ENCODE assay signal across 26 cellular contexts in genomic region chr19:1540353-1540925, GRCh38. TPM values are rescaled to one million over a fixed set of nuclear protein-coding genes. Genes with fewer than 3 reads are reported as not detected.
DNase-seq lines count a peak whose midpoint lies in the region; ATAC-seq and TF ChIP-seq lines count a peak whose summit lies in the region.
"Had no signal": no experiment of that assay in that cellular context is flagged by ENCODE, and none has a peak within 500 bp of the region (broad histone marks: within the 10 kb centered on the region; RNA-seq: fewer than 3 reads in every experiment).

No MANE protein-coding gene starts in this region.

- WGBS in testis, 2 donors, result 32 to 43% methylated on average over 17 of the region's 17 CpGs
- WGBS in smooth muscle cell (ENCODE audit: low lambda C conversion rate), result 48% methylated on average over 17 of the region's 17 CpGs

- intact Hi-C loops in testis (cut with DNase I; ENCODE audit: low total_unique reads), result loop anchor here (10.0 kb wide), 2 partner anchors 134 to 224 kb away; no protein-coding TSS in a partner anchor

- H3K27ac ChIP-seq in testis (peak overlapping the region; percentile 24 to 53), smooth muscle cell (ENCODE audit: low read depth) (no peak overlapping the region)
- H3K27ac ChIP-seq: BLaER1 treated with 17β-estradiol and CSF1 and Interleukin-3, amounts not matched to agents 10 nM and 100 nM; neutrophil; psoas muscle; SJSA1 had no signal

- TF ChIP-seq CTCF in endothelial cell (IDR thresholded peaks at IDR 0.05; ENCODE audit: unreplicated experiment) (no peak), mesothelial cell of epicardium (IDR thresholded peaks at IDR 0.05; ENCODE audit: unreplicated experiment) (no peak), testis (IDR thresholded peaks at IDR 0.05) (no peak), smooth muscle cell (IDR thresholded peaks at IDR 0.05; ENCODE audit: borderline replicate concordance, insufficient read depth, poor library complexity, severe bottlenecking) (no peak)

- H3K4me3 Mint-ChIP-seq in endothelial cell (ENCODE audit: unreplicated experiment) (peak overlapping the region; percentile 60), mesothelial cell of epicardium (no peak overlapping the region)
- H3K4me3 Mint-ChIP-seq: activated CD8-positive, alpha-beta T cell treated with anti-CD3 and anti-CD28 coated beads for 36 hours; activated naive CD8-positive, alpha-beta T cell; T-cell had no signal

- H3F3A ChIP-seq in smooth muscle cell (ENCODE audit: low read depth), result no peaks in the 10 kb centered on the region

- H3K36me3 ChIP-seq in H7 (replicated peaks; ENCODE audit: control insufficient read depth, insufficient read depth, low read length) (no peaks in the 10 kb centered on the region), testis (ENCODE audit: low read depth, missing control alignments) (no peaks in the 10 kb centered on the region), smooth muscle cell (ENCODE audit: low read depth) (no peaks in the 10 kb centered on the region)
- H3K36me3 ChIP-seq: BLaER1 treated with 17β-estradiol and CSF1 and Interleukin-3, amounts not matched to agents 10 nM and 100 nM; heart left ventricle; MG63; neutrophil; SJSA1 had no signal

- no peaks in the 10 kb centered on the region for H3K36me3 Mint-ChIP-seq in endothelial cell (ENCODE audit: low read depth, unreplicated experiment)
- H3K36me3 Mint-ChIP-seq in mesothelial cell of epicardium, result no peaks in the 10 kb centered on the region
- H3K36me3 Mint-ChIP-seq: activated naive CD8-positive, alpha-beta T cell; T-cell had no signal

- peaks cover 2% of the 10 kb centered on the region; the same call in 1 of the 2 replicates for H3K27me3 ChIP-seq in H7 (ENCODE audit: control insufficient read depth, insufficient read depth, low read length)
- H3K27me3 ChIP-seq in testis, result no peaks in the 10 kb centered on the region
- H3K27me3 ChIP-seq in smooth muscle cell (ENCODE audit: low read depth), result peaks cover 2% of the 10 kb centered on the region
- H3K27me3 ChIP-seq: MG63 had no signal

- TF ChIP-seq POLR2A in testis (IDR thresholded peaks at IDR 0.05), result no peak

- H3K27ac Mint-ChIP-seq in endothelial cell (ENCODE audit: unreplicated experiment), result no peak overlapping the region
- H3K27ac Mint-ChIP-seq in mesothelial cell of epicardium, result peak overlapping the region; percentile 48
- H3K27ac Mint-ChIP-seq: activated CD8-positive, alpha-beta T cell treated with anti-CD3 and anti-CD28 coated beads for 36 hours; activated naive CD8-positive, alpha-beta T cell; activated T-helper 2 cell treated with anti-CD3 and anti-CD28 coated beads, Interferon-gamma antibody, Interleukin-2, Interleukin-4, amounts not matched to agents 10 μg/mL and 5 μg/mL and 100 μg/mL, durations not matched to agents 14 hours and 24 hours and 36 hours; T-cell had no signal

- H3K9ac ChIP-seq in smooth muscle cell (ENCODE audit: low read depth), result no peak overlapping the region
- H3K9ac ChIP-seq: BLaER1 treated with 17β-estradiol and CSF1 and Interleukin-3, amounts not matched to agents 10 nM and 100 nM had no signal

- no peak overlapping the region for H2AFZ ChIP-seq in smooth muscle cell (ENCODE audit: low read depth)

- no peaks in the 10 kb centered on the region for H3K79me2 ChIP-seq in smooth muscle cell (ENCODE audit: low read depth)

- H3K4me1 Mint-ChIP-seq in endothelial cell (ENCODE audit: unreplicated experiment) (no peaks in the 10 kb centered on the region), mesothelial cell of epicardium (peaks cover 6% of the 10 kb centered on the region)
- H3K4me1 Mint-ChIP-seq: T-cell had no signal

- peak; percentile 66 for DNase-seq in H7
- no peak for DNase-seq in endothelial cell (ENCODE audit: low spot score)
- no peak for DNase-seq in mesothelial cell of epicardium (ENCODE audit: low spot score in 2 of 2, unreplicated experiment in 2 of 2)
- peak; percentile 67 for DNase-seq in testis
- no peak for DNase-seq in smooth muscle cell (lab: John Stamatoyannopoulos, UW; ENCODE audit: unreplicated experiment)
- DNase-seq in activated CD4-positive, CD25-positive, alpha-beta regulatory T cell (lab: John Stamatoyannopoulos, UW), result no peak
- DNase-seq: activated CD8-positive, alpha-beta T cell treated with anti-CD3 and anti-CD28 coated beads for 36 hours; GDM1; heart left ventricle; KG1; MG63; NCI-H1105 treated with DMSO at 0.1 percent for 48 hours; NCI-H2081 treated with DMSO at 0.1 percent for 48 hours; NCI-H226; psoas muscle; small intestine; stimulated activated CD4-positive, alpha-beta T cell treated with anti-CD3 and anti-CD28 coated beads, Interleukin-1b, Interleukin-23, amount 100 ng/mL, for 48 hours; T-cell; trophoblast cell had no signal

- H3K4me2 ChIP-seq in smooth muscle cell, result no peak overlapping the region

- peaks cover 42% of the 10 kb centered on the region for H3K4me1 ChIP-seq in testis
- H3K4me1 ChIP-seq in smooth muscle cell (ENCODE audit: low read depth), result no peaks in the 10 kb centered on the region
- H3K4me1 ChIP-seq: psoas muscle, SJSA1 had no signal

- H3K4me3 ChIP-seq in H7 (ENCODE audit: insufficient read depth, low read depth, low read length) (peak overlapping the region; percentile 21), testis (no peak overlapping the region), smooth muscle cell (no peak overlapping the region)
- H3K4me3 ChIP-seq: BLaER1 treated with 17β-estradiol and CSF1 and Interleukin-3, amounts not matched to agents 10 nM and 100 nM; heart left ventricle; MG63; psoas muscle; SJSA1 had no signal

- H4K20me1 ChIP-seq in smooth muscle cell (ENCODE audit: low read depth), result no peaks in the 10 kb centered on the region
- H4K20me1 ChIP-seq: BLaER1 treated with 17β-estradiol and CSF1 and Interleukin-3, amounts not matched to agents 10 nM and 100 nM had no signal

- peaks cover 7% of the 10 kb centered on the region for H3K27me3 Mint-ChIP-seq in endothelial cell (ENCODE audit: unreplicated experiment)
- peaks cover 27% of the 10 kb centered on the region for H3K27me3 Mint-ChIP-seq in mesothelial cell of epicardium (ENCODE audit: low read depth)

- H3K9me3 Mint-ChIP-seq in endothelial cell (ENCODE audit: unreplicated experiment) (no peaks in the 10 kb centered on the region), mesothelial cell of epicardium (no peaks in the 10 kb centered on the region)
- H3K9me3 Mint-ChIP-seq: activated CD8-positive, alpha-beta T cell treated with anti-CD3 and anti-CD28 coated beads for 36 hours; activated T-helper 2 cell treated with anti-CD3 and anti-CD28 coated beads, Interferon-gamma antibody, Interleukin-2, Interleukin-4, amounts not matched to agents 10 μg/mL and 5 μg/mL and 100 μg/mL, durations not matched to agents 14 hours and 24 hours and 36 hours; T-cell had no signal

- ATAC-seq in GM19023 (IDR thresholded peaks at IDR 0.05; ENCODE audit: unreplicated experiment), result no peak
- ATAC-seq: activated CD8-positive, alpha-beta T cell treated with anti-CD3 and anti-CD28 coated beads for 36 hours; HCT116; T-cell had no signal

- H3K9me3 ChIP-seq in testis (no peaks in the 10 kb centered on the region), smooth muscle cell (replicated peaks; ENCODE audit: low read depth) (no peaks in the 10 kb centered on the region)
- H3K9me3 ChIP-seq: heart left ventricle, MG63, neutrophil, psoas muscle, SJSA1 had no signal

RNA-seq across cellular contexts. Expression of gene PLK5, which starts 16.6 kb away (rescaled TPM):
- total RNA-seq in H7 (2014; rRNA removed; shearing (Covaris generic)), result 0.14 and 0.18 TPM in 2 replicates
- 1.1 TPM for total RNA-seq in endothelial cell (ENCODE audit: unreplicated experiment)
- 0.38 to 0.51 TPM (median 0.38 TPM) in 3 replicates for total RNA-seq in mesothelial cell of epicardium
- 10 to 100 TPM; 13.4 to 31.5 TPM for total RNA-seq in testis
- polyA plus RNA-seq in testis (ENCODE audit: insufficient read depth, low read depth, low replicate concordance), result 2.4 TPM
- total RNA-seq in smooth muscle cell, result not detected in 2 replicates
- 0.60 TPM in 1 of 2 replicates, not detected in the other for polyA plus RNA-seq in smooth muscle cell
- total RNA-seq: activated CD8-positive, alpha-beta T cell treated with anti-CD3 and anti-CD28 coated beads for 36 hours; activated T-helper 2 cell treated with anti-CD3 and anti-CD28 coated beads, Interferon-gamma antibody, Interleukin-2, Interleukin-4, amounts not matched to agents 10 μg/mL and 5 μg/mL and 100 μg/mL, durations not matched to agents 14 hours and 24 hours and 36 hours; psoas muscle; SJSA1; T-cell had no signal

RNA-seq across cellular contexts. Expression of gene ADAMTSL5, which starts 27.6 kb away (rescaled TPM):
- 0.21 and 0.52 TPM in 2 replicates for total RNA-seq in H7 (2014; rRNA removed; shearing (Covaris generic))
- total RNA-seq in endothelial cell (ENCODE audit: unreplicated experiment) (0.18 TPM), mesothelial cell of epicardium (4.0 to 4.6 TPM (median 4.3 TPM) in 3 replicates), testis (10 to 100 TPM; 10.7 to 17.9 TPM), smooth muscle cell (11.1 and 16.4 TPM in 2 replicates)
- polyA plus RNA-seq in testis (ENCODE audit: insufficient read depth, low read depth, low replicate concordance) (7.2 TPM), smooth muscle cell (24.3 and 37.6 TPM in 2 replicates)

RNA-seq across cellular contexts. Expression of gene MEX3D, which starts 27.7 kb away (rescaled TPM):
- total RNA-seq in H7 (2014; rRNA removed; shearing (Covaris generic)), result 107 and 117 TPM in 2 replicates
- total RNA-seq in endothelial cell (ENCODE audit: unreplicated experiment) (73.4 TPM), mesothelial cell of epicardium (91.7 to 96.3 TPM (median 93.1 TPM) in 3 replicates), testis (100 to 1,000 TPM; 127 to 211 TPM), smooth muscle cell (28.6 and 41.5 TPM in 2 replicates)
- polyA plus RNA-seq in testis (ENCODE audit: insufficient read depth, low read depth, low replicate concordance) (45.6 TPM), smooth muscle cell (8.4 and 9.3 TPM in 2 replicates)

RNA-seq across cellular contexts. Expression of gene REEP6, which starts 49.5 kb away (rescaled TPM):
- total RNA-seq in H7 (2014; rRNA removed; shearing (Covaris generic)), result 3.1 and 4.5 TPM in 2 replicates
- total RNA-seq in endothelial cell (ENCODE audit: unreplicated experiment), result 2.3 TPM
- 3.6 to 3.9 TPM (median 3.8 TPM) in 3 replicates for total RNA-seq in mesothelial cell of epicardium
- total RNA-seq in testis, result 100 to 1,000 TPM; 429 to 454 TPM
- polyA plus RNA-seq in testis (ENCODE audit: insufficient read depth, low read depth, low replicate concordance), result 386 TPM
- total RNA-seq in smooth muscle cell, result 5.2 and 7.0 TPM in 2 replicates
- 15.1 and 18.7 TPM in 2 replicates for polyA plus RNA-seq in smooth muscle cell

RNA-seq across cellular contexts. Expression of gene PCSK4, which starts 50.3 kb away (rescaled TPM):
- total RNA-seq in H7 (2014; rRNA removed; shearing (Covaris generic)), result 5.5 and 9.6 TPM in 2 replicates
- 8.4 TPM for total RNA-seq in endothelial cell (ENCODE audit: unreplicated experiment)
- 20.9 to 24.0 TPM (median 22.6 TPM) in 3 replicates for total RNA-seq in mesothelial cell of epicardium
- 100 to 1,000 TPM; 108 to 203 TPM for total RNA-seq in testis
- polyA plus RNA-seq in testis (ENCODE audit: insufficient read depth, low read depth, low replicate concordance), result 179 TPM
- total RNA-seq in smooth muscle cell, result 1.4 and 1.7 TPM in 2 replicates
- 8.7 and 14.4 TPM in 2 replicates for polyA plus RNA-seq in smooth muscle cell

Comparison
In these comparisons a context has a peak if more than half of its experiments do, and no peak if none do; other contexts are left out.
1. DNase-seq: peak in H7 (single experiment) and testis (single experiment); none in endothelial cell (single experiment), mesothelial cell of epicardium (0 of 2), smooth muscle cell (single experiment) and activated CD4-positive, CD25-positive, alpha-beta regulatory T cell (0 of 4).